ENCODE assay signal across 25 cellular contexts in genomic region chr18:47262397-47263196, GRCh38. TPM values are rescaled to one million over a fixed set of nuclear protein-coding genes. Genes with fewer than 3 reads are reported as not detected.
DNase-seq lines count a peak whose midpoint lies in the region; ATAC-seq and TF ChIP-seq lines count a peak whose summit lies in the region.
"Had no signal": no experiment of that assay in that cellular context is flagged by ENCODE, and none has a peak within 500 bp of the region (broad histone marks: within the 10 kb centered on the region; RNA-seq: fewer than 3 reads in every experiment).

No MANE protein-coding gene starts in this region.

- peak overlapping the region in 3 of 4 donors; percentile 8 to 38 (median 37) for H3K4me3 ChIP-seq in esophagus muscularis mucosa
- H3K4me3 ChIP-seq: body of pancreas, colonic mucosa, HAP-1 had no signal

- H3K36me3 Mint-ChIP-seq in nephron progenitor cell (ENCODE audit: low read depth) (no peaks in the 10 kb centered on the region), type B pancreatic cell (no peaks in the 10 kb centered on the region)
- H3K36me3 Mint-ChIP-seq: activated naive CD4-positive, alpha-beta T cell treated with anti-CD3 and anti-CD28 coated beads, Interleukin-2, amount 10 ng/mL, durations not matched to agents 7 days and 5 days; stimulated activated memory B cell treated with anti-CD40 and anti-IgM and Interleukin-4, amounts not matched to agents 10 μg/mL and 1 μg/mL and 100 μg/mL, for 72 hours had no signal

- no peak for TF ChIP-seq POLR2A in esophagus muscularis mucosa (IDR thresholded peaks at IDR 0.05; ENCODE audit: low read depth)

- H3K4me1 Mint-ChIP-seq in stimulated activated naive CD8-positive, alpha-beta T cell treated with anti-CD3 and anti-CD28 coated beads, Interleukin-15, amount 100 ng/mL, for 72 hours: peaks cover 11% of the 10 kb centered on the region
- peaks cover 8% of the 10 kb centered on the region for H3K4me1 Mint-ChIP-seq in nephron progenitor cell
- no peaks in the 10 kb centered on the region for H3K4me1 Mint-ChIP-seq in type B pancreatic cell (ENCODE audit: unreplicated experiment)
- H3K4me1 Mint-ChIP-seq: activated naive CD4-positive, alpha-beta T cell treated with anti-CD3 and anti-CD28 coated beads, Interleukin-2, amount 10 ng/mL, durations not matched to agents 7 days and 5 days; stimulated activated memory B cell treated with anti-CD40 and anti-IgM and Interleukin-4, amounts not matched to agents 10 μg/mL and 1 μg/mL and 100 μg/mL, for 72 hours had no signal

- no peak for DNase-seq in stimulated activated naive CD8-positive, alpha-beta T cell treated with anti-CD3 and anti-CD28 coated beads, Interleukin-15, amount 100 ng/mL, for 72 hours
- no peak for DNase-seq in stimulated activated naive CD8-positive, alpha-beta T cell treated with anti-CD3 and anti-CD28 coated beads, Interleukin-15, Interleukin-2, amounts not matched to agents 100 U/mL and 50 U/mL, for 24 hours
- DNase-seq in esophagus muscularis mucosa (ENCODE audit: extremely low spot score): no peak
- DNase-seq in nephron progenitor cell: no peak
- no peak for DNase-seq in type B pancreatic cell (ENCODE audit: extremely low spot score, unreplicated experiment)
- no peak for DNase-seq in stimulated activated CD4-positive, alpha-beta T cell treated with anti-CD3 and anti-CD28 coated beads, Interleukin-2, amount 100 ng/mL, for 48 hours
- DNase-seq: activated CD4-positive, alpha-beta T cell treated with anti-CD3 and anti-CD28 coated beads, Interleukin-2, amount 50 U/mL, for 48 hours; activated naive CD4-positive, alpha-beta T cell treated with anti-CD3 and anti-CD28 coated beads, Interleukin-2, amount 10 ng/mL, durations not matched to agents 7 days and 5 days; activated T-cell treated with anti-CD3 and anti-CD28 coated beads, Interleukin-2, amount 50 U/mL, for 24 hours; body of pancreas; CD8-positive, alpha-beta memory T cell; colonic mucosa; DND-41; kidney; naive thymus-derived CD8-positive, alpha-beta T cell; NCI-H2029 had no signal

- peaks cover 5 to 7% of the 10 kb centered on the region in 2 donors for H3K9me3 Mint-ChIP-seq in stimulated activated naive CD8-positive, alpha-beta T cell treated with anti-CD3 and anti-CD28 coated beads, Interleukin-15, amount 100 ng/mL, for 72 hours
- H3K9me3 Mint-ChIP-seq in nephron progenitor cell (peaks cover 18% of the 10 kb centered on the region), type B pancreatic cell (no peaks in the 10 kb centered on the region)
- H3K9me3 Mint-ChIP-seq: activated naive CD4-positive, alpha-beta T cell treated with anti-CD3 and anti-CD28 coated beads, Interleukin-2, amount 10 ng/mL, durations not matched to agents 7 days and 5 days; activated T-cell treated with anti-CD3 and anti-CD28 coated beads, Interleukin-2, amount 50 U/mL, for 24 hours; stimulated activated memory B cell treated with anti-CD40 and anti-IgM and Interleukin-4, amounts not matched to agents 10 μg/mL and 1 μg/mL and 100 μg/mL, for 72 hours had no signal

- no peak for ATAC-seq in stimulated activated naive CD8-positive, alpha-beta T cell treated with anti-CD3 and anti-CD28 coated beads, Interleukin-15, amount 100 ng/mL, for 72 hours
- no peak for ATAC-seq in stimulated activated naive CD8-positive, alpha-beta T cell treated with anti-CD3 and anti-CD28 coated beads, Interleukin-15, Interleukin-2, amounts not matched to agents 100 U/mL and 50 U/mL, for 24 hours
- ATAC-seq in GM18502 (IDR thresholded peaks at IDR 0.05; ENCODE audit: poor library complexity, unreplicated experiment) (no peak), HG02610 (IDR thresholded peaks at IDR 0.05; ENCODE audit: unreplicated experiment) (no peak)
- ATAC-seq: body of pancreas; naive thymus-derived CD8-positive, alpha-beta T cell; stimulated activated memory B cell treated with anti-CD40 and anti-IgM and Interleukin-4, amounts not matched to agents 10 μg/mL and 1 μg/mL and 100 μg/mL, for 72 hours had no signal

- TF ChIP-seq EP300 in esophagus muscularis mucosa (IDR thresholded peaks at IDR 0.05): no peak

- intact Hi-C loops in esophagus muscularis mucosa (cut with DNase I): no loop called here

- H3K27ac ChIP-seq in esophagus muscularis mucosa (replicated peaks in 1 of 4): no peak overlapping the region
- H3K27ac ChIP-seq: body of pancreas, colonic mucosa, epithelial cell of prostate had no signal

- H3K27me3 Mint-ChIP-seq in stimulated activated naive CD8-positive, alpha-beta T cell treated with anti-CD3 and anti-CD28 coated beads, Interleukin-15, amount 100 ng/mL, for 72 hours: peaks cover 83% of the 10 kb centered on the region
- H3K27me3 Mint-ChIP-seq in nephron progenitor cell (ENCODE audit: low read depth, poor library complexity) (peaks cover 100% of the 10 kb centered on the region), type B pancreatic cell (peaks cover 99% of the 10 kb centered on the region)

- peak overlapping the region; percentile 32 to 60 for H3K4me3 Mint-ChIP-seq in stimulated activated naive CD8-positive, alpha-beta T cell treated with anti-CD3 and anti-CD28 coated beads, Interleukin-15, amount 100 ng/mL, for 72 hours
- H3K4me3 Mint-ChIP-seq in nephron progenitor cell (peak overlapping the region; percentile 75), type B pancreatic cell (peak overlapping the region; percentile 13)
- H3K4me3 Mint-ChIP-seq: activated naive CD4-positive, alpha-beta T cell treated with anti-CD3 and anti-CD28 coated beads, Interleukin-2, amount 10 ng/mL, durations not matched to agents 7 days and 5 days; CD8-positive, alpha-beta memory T cell had no signal

- peaks cover 4 to 30% (median 26%) of the 10 kb centered on the region in 4 donors for H3K4me1 ChIP-seq in esophagus muscularis mucosa
- H3K4me1 ChIP-seq: colonic mucosa, HAP-1 had no signal

- peaks cover 0 to 9% (median 2%) of the 10 kb centered on the region in 4 donors for H3K9me3 ChIP-seq in esophagus muscularis mucosa
- H3K9me3 ChIP-seq: body of pancreas, colonic mucosa, HAP-1 had no signal

- no peaks in the 10 kb centered on the region for H3K36me3 ChIP-seq in esophagus muscularis mucosa
- H3K36me3 ChIP-seq: colonic mucosa, HAP-1 had no signal

- H3K27me3 ChIP-seq in esophagus muscularis mucosa: peaks cover 0 to 92% (median 52%) of the 10 kb centered on the region in 4 donors

- H3K27ac Mint-ChIP-seq in stimulated activated naive CD8-positive, alpha-beta T cell treated with anti-CD3 and anti-CD28 coated beads, Interleukin-15, amount 100 ng/mL, for 72 hours: no peak overlapping the region
- H3K27ac Mint-ChIP-seq in nephron progenitor cell (no peak overlapping the region), type B pancreatic cell (no peak overlapping the region)
- H3K27ac Mint-ChIP-seq: activated naive CD4-positive, alpha-beta T cell treated with anti-CD3 and anti-CD28 coated beads, Interleukin-2, amount 10 ng/mL, durations not matched to agents 7 days and 5 days; activated T-cell treated with anti-CD3 and anti-CD28 coated beads, Interleukin-2, amount 50 U/mL, for 24 hours; stimulated activated memory B cell treated with anti-CD40 and anti-IgM and Interleukin-4, amounts not matched to agents 10 μg/mL and 1 μg/mL and 100 μg/mL, for 72 hours had no signal

- 9% methylated on average over 20 of the region's 41 CpGs for WGBS in esophagus muscularis mucosa

- TF ChIP-seq CTCF in esophagus muscularis mucosa (IDR thresholded peaks at IDR 0.05) (no peak), nephron progenitor cell (IDR thresholded peaks at IDR 0.05) (no peak), type B pancreatic cell (conservative IDR thresholded peaks at IDR 0.05) (no peak)

RNA-seq across cellular contexts. Expression of gene SKOR2, which starts 11.1 kb away (rescaled TPM):
- total RNA-seq in esophagus muscularis mucosa: not detected
- total RNA-seq in type B pancreatic cell (ENCODE audit: low replicate concordance): 0.81 and 0.87 TPM in 2 replicates
- total RNA-seq: body of pancreas; CD8-positive, alpha-beta memory T cell; colonic mucosa; kidney; lung microvascular endothelial cell; naive thymus-derived CD8-positive, alpha-beta T cell; NCI-H460; renal cortical epithelial cell; ureter had no signal

Comparison
In these comparisons a context has a peak if more than half of its experiments do, and no peak if none do; other contexts are left out.
1. H3K4me3 Mint-ChIP-seq: peak in every context shown above with its lines; median percentile 75 in nephron progenitor cell; 46 in stimulated activated naive CD8-positive, alpha-beta T cell treated with anti-CD3 and anti-CD28 coated beads, Interleukin-15, amount 100 ng/mL, for 72 hours; 13 in type B pancreatic cell.